33 cellular contexts compared by ENCODE assay signal in genomic region chr20:61801428-61801827, GRCh38.
"Had no signal": no experiment of that assay in that cellular context is flagged by ENCODE, and none has a peak within 500 bp of the region (broad histone marks: within the 10 kb centered on the region; RNA-seq: fewer than 3 reads in every experiment).

No MANE protein-coding gene starts in this region.

- ATAC-seq: activated CD4-positive, alpha-beta T cell treated with anti-CD3 and anti-CD28 coated beads for 36 hours; activated CD8-positive, alpha-beta memory T cell treated with anti-CD3 and anti-CD28 coated beads, Interleukin-2, amount 10 ng/mL, durations not matched to agents 7 days and 5 days; activated CD8-positive, alpha-beta T cell treated with anti-CD3 and anti-CD28 coated beads, Interleukin-2, amount 10 ng/mL, durations not matched to agents 7 days and 5 days; activated naive CD8-positive, alpha-beta T cell treated with anti-CD3 and anti-CD28 coated beads, Interleukin-2, amount 50 U/mL, for 24 hours; esophagus mucosa; gastrocnemius medialis had no signal

- H3K27me3 ChIP-seq: cardiac muscle cell had no signal

- H3K4me3 Mint-ChIP-seq: activated CD4-positive, alpha-beta memory T cell treated with anti-CD3 and anti-CD28 coated beads for 36 hours; activated CD4-positive, alpha-beta T cell treated with anti-CD3 and anti-CD28 coated beads for 36 hours; activated CD4-positive, alpha-beta T cell treated with anti-CD3 and anti-CD28 coated beads, Interleukin-2, amount 10 ng/mL, durations not matched to agents 24 days and 14 days; activated CD8-positive, alpha-beta memory T cell treated with anti-CD3 and anti-CD28 coated beads, Interleukin-2, amount 10 ng/mL, durations not matched to agents 7 days and 5 days; activated CD8-positive, alpha-beta T cell treated with anti-CD3 and anti-CD28 coated beads, Interleukin-2, amount 10 ng/mL, durations not matched to agents 7 days and 5 days; activated naive CD4-positive, alpha-beta T cell treated with anti-CD3 and anti-CD28 coated beads for 36 hours; activated naive CD4-positive, alpha-beta T cell treated with anti-CD3 and anti-CD28 coated beads, Interleukin-2, amount 50 U/mL, for 24 hours; activated naive CD8-positive, alpha-beta T cell treated with anti-CD3 and anti-CD28 coated beads for 36 hours; activated naive CD8-positive, alpha-beta T cell treated with anti-CD3 and anti-CD28 coated beads, Interleukin-2, amount 50 U/mL, for 24 hours; activated T-helper 1 cell treated with anti-CD3 and anti-CD28 coated beads, Interleukin-12 subunit alpha, Interleukin-12 subunit beta, Interleukin-2, Interleukin-4 antibody, amounts not matched to agents 30 ng/mL and 10 ng/mL and 1 ng/mL, durations not matched to agents 14 hours and 24 hours and 36 hours; brain; dendritic cell treated with granulocyte-macrophage colony-stimulating factor and Interleukin-4, amounts not matched to agents 40 ng/mL and 50 ng/mL, for 4 days; endodermal cell had no signal

- H3K9me3 ChIP-seq: adrenal gland, breast epithelium, gastrocnemius medialis had no signal

- H3K27ac Mint-ChIP-seq: activated CD4-positive, alpha-beta memory T cell treated with anti-CD3 and anti-CD28 coated beads for 36 hours; activated CD4-positive, alpha-beta T cell treated with anti-CD3 and anti-CD28 coated beads for 36 hours; activated CD4-positive, alpha-beta T cell treated with anti-CD3 and anti-CD28 coated beads, Interleukin-2, amount 10 ng/mL, durations not matched to agents 24 days and 14 days; activated CD8-positive, alpha-beta memory T cell treated with anti-CD3 and anti-CD28 coated beads, Interleukin-2, amount 10 ng/mL, durations not matched to agents 7 days and 5 days; activated CD8-positive, alpha-beta T cell treated with anti-CD3 and anti-CD28 coated beads, Interleukin-2, amount 10 ng/mL, durations not matched to agents 7 days and 5 days; activated naive CD4-positive, alpha-beta T cell treated with anti-CD3 and anti-CD28 coated beads for 36 hours; activated naive CD4-positive, alpha-beta T cell treated with anti-CD3 and anti-CD28 coated beads, Interleukin-2, amount 50 U/mL, for 24 hours; activated naive CD8-positive, alpha-beta T cell treated with anti-CD3 and anti-CD28 coated beads for 36 hours; activated naive CD8-positive, alpha-beta T cell treated with anti-CD3 and anti-CD28 coated beads, Interleukin-2, amount 50 U/mL, for 24 hours; activated T-helper 1 cell treated with anti-CD3 and anti-CD28 coated beads, Interleukin-12 subunit alpha, Interleukin-12 subunit beta, Interleukin-2, Interleukin-4 antibody, amounts not matched to agents 30 ng/mL and 10 ng/mL and 1 ng/mL, durations not matched to agents 14 hours and 24 hours and 36 hours; activated T-helper 2 cell treated with anti-CD3 and anti-CD28 coated beads, Interferon-gamma antibody, Interleukin-2, Interleukin-4, amounts not matched to agents 10 μg/mL and 5 μg/mL and 100 μg/mL, durations not matched to agents 14 hours and 24 hours and 36 hours; dendritic cell treated with granulocyte-macrophage colony-stimulating factor and Interleukin-4, amounts not matched to agents 40 ng/mL and 50 ng/mL, for 4 days; endodermal cell had no signal

- DNase-seq: activated CD4-positive, alpha-beta memory T cell treated with anti-CD3 and anti-CD28 coated beads for 36 hours; activated CD4-positive, alpha-beta T cell treated with anti-CD3 and anti-CD28 coated beads for 36 hours; activated CD4-positive, alpha-beta T cell treated with anti-CD3 and anti-CD28 coated beads, Interleukin-2, amount 10 ng/mL, durations not matched to agents 24 days and 14 days; activated CD4-positive, CD25-positive, alpha-beta regulatory T cell; activated CD4-positive, CD25-positive, alpha-beta regulatory T cell treated with anti-CD3 and anti-CD28 coated beads, Interleukin-2, amount 50 U/mL, for 72 hours; activated CD8-positive, alpha-beta memory T cell treated with anti-CD3 and anti-CD28 coated beads, Interleukin-2, amount 10 ng/mL, durations not matched to agents 7 days and 5 days; activated CD8-positive, alpha-beta memory T cell treated with anti-CD3 and anti-CD28 coated beads, Interleukin-2, amount 50 U/mL, for 4 hours; activated CD8-positive, alpha-beta T cell treated with anti-CD3 and anti-CD28 coated beads, Interleukin-2, amount 10 ng/mL, durations not matched to agents 7 days and 5 days; activated effector memory CD4-positive, alpha-beta T cell treated with anti-CD3 and anti-CD28 coated beads, Interleukin-2, amount 50 U/mL, for 16 hours; activated naive CD4-positive, alpha-beta T cell treated with anti-CD3 and anti-CD28 coated beads for 36 hours; activated naive CD8-positive, alpha-beta T cell treated with anti-CD3 and anti-CD28 coated beads for 36 hours; activated naive CD8-positive, alpha-beta T cell treated with anti-CD3 and anti-CD28 coated beads, Interleukin-2, amount 50 U/mL, for 24 hours; activated T-cell treated with anti-CD3 and anti-CD28 coated beads, Interleukin-2, amount 50 U/mL, for 1 hour; activated T-cell treated with anti-CD3 and anti-CD28 coated beads, Interleukin-2, amount 50 U/mL, for 48 hours; adrenal gland; amygdala; central memory CD4-positive, alpha-beta T cell; cerebellar nuclear complex; dorsolateral prefrontal cortex; effector memory CD4-positive, alpha-beta T cell; endodermal cell; foreskin fibroblast; gastrocnemius medialis; T-helper 2 cell had no signal

- H3K36me3 ChIP-seq: adrenal gland, breast epithelium, cardiac muscle cell, gastrocnemius medialis had no signal

- H3K27ac ChIP-seq: adrenal gland, breast epithelium, cardiac muscle cell, coronary artery, dorsolateral prefrontal cortex, gastrocnemius medialis had no signal

- H3K9me3 Mint-ChIP-seq: activated CD4-positive, alpha-beta memory T cell treated with anti-CD3 and anti-CD28 coated beads for 36 hours; activated CD4-positive, alpha-beta T cell treated with anti-CD3 and anti-CD28 coated beads, Interleukin-2, amount 10 ng/mL, durations not matched to agents 24 days and 14 days; activated naive CD4-positive, alpha-beta T cell treated with anti-CD3 and anti-CD28 coated beads for 36 hours; activated naive CD4-positive, alpha-beta T cell treated with anti-CD3 and anti-CD28 coated beads, Interleukin-2, amount 50 U/mL, for 24 hours; activated naive CD8-positive, alpha-beta T cell treated with anti-CD3 and anti-CD28 coated beads for 36 hours; activated naive CD8-positive, alpha-beta T cell treated with anti-CD3 and anti-CD28 coated beads, Interleukin-2, amount 50 U/mL, for 24 hours; activated T-helper 1 cell treated with anti-CD3 and anti-CD28 coated beads, Interleukin-12 subunit alpha, Interleukin-12 subunit beta, Interleukin-2, Interleukin-4 antibody, amounts not matched to agents 30 ng/mL and 10 ng/mL and 1 ng/mL, durations not matched to agents 14 hours and 24 hours and 36 hours; activated T-helper 2 cell treated with anti-CD3 and anti-CD28 coated beads, Interferon-gamma antibody, Interleukin-2, Interleukin-4, amounts not matched to agents 10 μg/mL and 5 μg/mL and 100 μg/mL, durations not matched to agents 14 hours and 24 hours and 36 hours; brain; dendritic cell treated with granulocyte-macrophage colony-stimulating factor and Interleukin-4, amounts not matched to agents 40 ng/mL and 50 ng/mL, for 4 days; endodermal cell had no signal

- H3K4me3 ChIP-seq: adrenal gland, breast epithelium, cardiac muscle cell, coronary artery, dorsolateral prefrontal cortex, gastrocnemius medialis had no signal

- H3K4me1 ChIP-seq: adrenal gland, breast epithelium, gastrocnemius medialis had no signal

- H3K27me3 Mint-ChIP-seq: activated CD4-positive, alpha-beta T cell treated with anti-CD3 and anti-CD28 coated beads, Interleukin-2, amount 10 ng/mL, durations not matched to agents 24 days and 14 days; brain had no signal

- H3K4me1 Mint-ChIP-seq: activated CD4-positive, alpha-beta T cell treated with anti-CD3 and anti-CD28 coated beads for 36 hours; activated CD4-positive, alpha-beta T cell treated with anti-CD3 and anti-CD28 coated beads, Interleukin-2, amount 10 ng/mL, durations not matched to agents 24 days and 14 days; activated CD8-positive, alpha-beta memory T cell treated with anti-CD3 and anti-CD28 coated beads, Interleukin-2, amount 10 ng/mL, durations not matched to agents 7 days and 5 days; activated naive CD4-positive, alpha-beta T cell treated with anti-CD3 and anti-CD28 coated beads, Interleukin-2, amount 50 U/mL, for 24 hours; activated naive CD8-positive, alpha-beta T cell treated with anti-CD3 and anti-CD28 coated beads for 36 hours; activated naive CD8-positive, alpha-beta T cell treated with anti-CD3 and anti-CD28 coated beads, Interleukin-2, amount 50 U/mL, for 24 hours; endodermal cell had no signal

- H3K36me3 Mint-ChIP-seq: activated CD4-positive, alpha-beta memory T cell treated with anti-CD3 and anti-CD28 coated beads for 36 hours; activated CD8-positive, alpha-beta memory T cell treated with anti-CD3 and anti-CD28 coated beads, Interleukin-2, amount 10 ng/mL, durations not matched to agents 7 days and 5 days; activated naive CD4-positive, alpha-beta T cell treated with anti-CD3 and anti-CD28 coated beads, Interleukin-2, amount 50 U/mL, for 24 hours; activated naive CD8-positive, alpha-beta T cell treated with anti-CD3 and anti-CD28 coated beads for 36 hours; brain had no signal
